In the genomic region with DNA sequence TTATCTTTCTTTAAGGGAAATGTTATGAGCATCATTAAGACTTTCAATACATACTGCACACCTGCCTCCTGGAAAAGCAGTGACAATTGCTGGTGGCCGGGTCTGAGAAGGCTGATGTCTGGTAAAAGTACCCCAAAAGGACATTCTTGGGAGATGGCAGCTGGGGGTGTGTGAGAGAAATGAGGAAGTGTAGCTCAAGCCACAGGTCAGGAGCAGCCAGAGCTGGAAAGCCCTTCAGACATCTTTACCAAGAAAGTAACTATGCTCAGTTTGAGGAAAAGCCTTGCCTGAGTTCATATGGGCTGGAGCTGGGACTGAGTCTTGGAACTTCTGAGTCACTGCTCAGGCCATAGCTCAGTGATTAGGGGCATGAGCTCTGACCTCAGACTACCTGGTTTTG, we compare ENCODE assay signal across 7 cellular contexts.
"Had no signal": no experiment of that assay in that cellular context is flagged by ENCODE, and none has a peak within 500 bp of the region (broad histone marks: within the 10 kb centered on the region; RNA-seq: fewer than 3 reads in every experiment).

No MANE protein-coding gene starts in this region.

- ATAC-seq: GM12878 had no signal

- FAIRE-seq: G401.6, GM12878, GM12892, GM18507, GM19239 had no signal

- DNase-seq: GDM1, GF-D8 had no signal

- H3K4me3 ChIP-seq: GM12878 had no signal
